16 cellular contexts compared by ENCODE assay signal in the genomic region with DNA sequence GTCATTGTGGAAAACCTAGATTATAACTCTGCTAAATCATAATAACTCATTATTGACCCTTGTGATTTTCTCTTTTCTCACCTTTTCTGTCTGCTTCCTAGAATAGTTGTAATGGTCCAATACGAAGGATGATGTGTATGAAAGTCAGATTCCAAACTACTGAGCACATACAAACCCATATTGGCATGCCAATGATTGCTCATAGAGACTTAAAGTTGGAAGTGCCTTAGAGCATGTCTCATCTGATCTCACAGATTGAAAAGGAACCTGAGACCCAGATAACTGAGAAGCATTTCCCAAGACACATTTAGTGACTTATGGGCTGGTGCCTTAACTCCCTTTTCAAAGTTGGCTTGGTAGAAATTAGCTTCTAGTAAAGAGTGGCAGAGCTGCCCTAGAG.
"Had no signal": no experiment of that assay in that cellular context is flagged by ENCODE, and none has a peak within 500 bp of the region (broad histone marks: within the 10 kb centered on the region; RNA-seq: fewer than 3 reads in every experiment).

No MANE protein-coding gene starts in this region.

- H3K9me3 ChIP-seq: colonic mucosa, heart right ventricle, ovary, right atrium auricular region, sigmoid colon, uterus had no signal

- DNase-seq: dermis blood vessel endothelial cell; kidney glomerular epithelial cell; mammary epithelial cell; ovary; sigmoid colon; stimulated activated CD4-positive, alpha-beta T cell treated with anti-CD3 and anti-CD28 coated beads, Interleukin-12 subunit alpha, Interleukin-12 subunit beta, amount 100 ng/mL, for 4 hours; stimulated activated naive CD4-positive, alpha-beta T cell; uterus had no signal

- H3K4me1 ChIP-seq: heart right ventricle, right atrium auricular region, sigmoid colon, uterus had no signal

- H3K4me3 ChIP-seq: colonic mucosa, heart right ventricle, neural progenitor cell, ovary, right atrium auricular region, sigmoid colon, uterus had no signal

- H3K4me2 ChIP-seq: neural progenitor cell had no signal

- H3K9ac ChIP-seq: neural progenitor cell had no signal

- H3K27me3 ChIP-seq: colonic mucosa, heart right ventricle, neural progenitor cell, ovary, right atrium auricular region, sigmoid colon, uterus had no signal

- H2AFZ ChIP-seq: neural progenitor cell had no signal

- H3K36me3 ChIP-seq: colonic mucosa, heart right ventricle, neural progenitor cell, ovary, right atrium auricular region, sigmoid colon, uterus had no signal

- FAIRE-seq: endothelial cell of umbilical vein, frontal cortex, islet of Langerhans, small intestine had no signal

- H3K27ac ChIP-seq: colonic mucosa, heart right ventricle, neural progenitor cell, ovary, right atrium auricular region, sigmoid colon, uterus had no signal
